In genomic region chr4:134122903-134123302, GRCh38 we compare ENCODE assay signal across 25 cellular contexts.
"Had no signal": no experiment of that assay in that cellular context is flagged by ENCODE, and none has a peak within 500 bp of the region (broad histone marks: within the 10 kb centered on the region; RNA-seq: fewer than 3 reads in every experiment).

No MANE protein-coding gene starts in this region.

- H3K27me3 ChIP-seq: colonic mucosa, esophagus muscularis mucosa, esophagus squamous epithelium, foreskin keratinocyte, gastrocnemius medialis, gastroesophageal sphincter, heart left ventricle, heart right ventricle had no signal

- H3K36me3 ChIP-seq: colonic mucosa, esophagus muscularis mucosa, esophagus squamous epithelium, gastrocnemius medialis, gastroesophageal sphincter, heart left ventricle, heart right ventricle had no signal

- DNase-seq: colonic mucosa; cortex of kidney; dermis blood vessel endothelial cell; dorsolateral prefrontal cortex; effector CD4-positive, alpha-beta T cell; effector CD8-positive, alpha-beta T cell; effector memory CD4-positive, alpha-beta T cell; effector memory CD8-positive, alpha-beta T cell; endodermal cell; erythroblast; esophagus squamous epithelium; foreskin fibroblast; foreskin keratinocyte; foreskin melanocyte; gastrocnemius medialis; glutamatergic neuron; head of caudate nucleus; heart left ventricle; heart right ventricle had no signal

- H3K4me1 ChIP-seq: colonic mucosa, esophagus muscularis mucosa, esophagus squamous epithelium, foreskin keratinocyte, gastrocnemius medialis, gastroesophageal sphincter, heart left ventricle, heart right ventricle had no signal

- H3K4me3 ChIP-seq: colonic mucosa, coronary artery, dorsolateral prefrontal cortex, esophagus muscularis mucosa, esophagus squamous epithelium, gastrocnemius medialis, gastroesophageal sphincter, heart left ventricle, heart right ventricle had no signal

- H3K9me3 ChIP-seq: colonic mucosa, esophagus muscularis mucosa, esophagus squamous epithelium, gastrocnemius medialis, gastroesophageal sphincter had no signal

- ATAC-seq: effector memory CD8-positive, alpha-beta T cell; esophagus mucosa; foreskin keratinocyte; gastrocnemius medialis; gastroesophageal sphincter; heart left ventricle; heart right ventricle had no signal

- H3K27ac ChIP-seq: colonic mucosa, coronary artery, dorsolateral prefrontal cortex, epithelial cell of prostate, esophagus muscularis mucosa, esophagus squamous epithelium, foreskin keratinocyte, gastrocnemius medialis, gastroesophageal sphincter, heart left ventricle, heart right ventricle had no signal

- FAIRE-seq: endothelial cell of umbilical vein had no signal
